In genomic region chr16:47143329-47143676, GRCh38 we compare ENCODE assay signal across 1 cellular context.
TF ChIP-seq lines count a peak whose summit lies in the region.

No MANE protein-coding gene starts in this region.

TF ChIP-seq in HepG2, 621 proteins besides CTCF, POLR2A, EP300 and RAD21 (continued from another document and continues in another):
- TF ChIP-seq, protein P1, sequence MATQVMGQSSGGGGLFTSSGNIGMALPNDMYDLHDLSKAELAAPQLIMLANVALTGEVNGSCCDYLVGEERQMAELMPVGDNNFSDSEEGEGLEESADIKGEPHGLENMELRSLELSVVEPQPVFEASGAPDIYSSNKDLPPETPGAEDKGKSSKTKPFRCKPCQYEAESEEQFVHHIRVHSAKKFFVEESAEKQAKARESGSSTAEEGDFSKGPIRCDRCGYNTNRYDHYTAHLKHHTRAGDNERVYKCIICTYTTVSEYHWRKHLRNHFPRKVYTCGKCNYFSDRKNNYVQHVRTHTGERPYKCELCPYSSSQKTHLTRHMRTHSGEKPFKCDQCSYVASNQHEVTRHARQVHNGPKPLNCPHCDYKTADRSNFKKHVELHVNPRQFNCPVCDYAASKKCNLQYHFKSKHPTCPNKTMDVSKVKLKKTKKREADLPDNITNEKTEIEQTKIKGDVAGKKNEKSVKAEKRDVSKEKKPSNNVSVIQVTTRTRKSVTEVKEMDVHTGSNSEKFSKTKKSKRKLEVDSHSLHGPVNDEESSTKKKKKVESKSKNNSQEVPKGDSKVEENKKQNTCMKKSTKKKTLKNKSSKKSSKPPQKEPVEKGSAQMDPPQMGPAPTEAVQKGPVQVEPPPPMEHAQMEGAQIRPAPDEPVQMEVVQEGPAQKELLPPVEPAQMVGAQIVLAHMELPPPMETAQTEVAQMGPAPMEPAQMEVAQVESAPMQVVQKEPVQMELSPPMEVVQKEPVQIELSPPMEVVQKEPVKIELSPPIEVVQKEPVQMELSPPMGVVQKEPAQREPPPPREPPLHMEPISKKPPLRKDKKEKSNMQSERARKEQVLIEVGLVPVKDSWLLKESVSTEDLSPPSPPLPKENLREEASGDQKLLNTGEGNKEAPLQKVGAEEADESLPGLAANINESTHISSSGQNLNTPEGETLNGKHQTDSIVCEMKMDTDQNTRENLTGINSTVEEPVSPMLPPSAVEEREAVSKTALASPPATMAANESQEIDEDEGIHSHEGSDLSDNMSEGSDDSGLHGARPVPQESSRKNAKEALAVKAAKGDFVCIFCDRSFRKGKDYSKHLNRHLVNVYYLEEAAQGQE (IDR thresholded peaks at IDR 0.05; ENCODE audit: borderline replicate concordance in 1 of 2, low read depth in 1 of 2, low read length in 2 of 2): no peak
- TF ChIP-seq ZC3H4 (CRISPR knock-in tag; IDR thresholded peaks at IDR 0.05; ENCODE audit: borderline replicate concordance): no peak
- TF ChIP-seq ZNF660 (CRISPR knock-in tag; IDR thresholded peaks at IDR 0.05; ENCODE audit: borderline replicate concordance, low read depth): no peak
- TF ChIP-seq IRF9 (CRISPR knock-in tag; IDR thresholded peaks at IDR 0.05; ENCODE audit: borderline replicate concordance): peak; percentile 59; the same call in 1 of the 2 replicates
- no peak for TF ChIP-seq MATR3 (CRISPR knock-in tag; IDR thresholded peaks at IDR 0.05)
- peak; percentile 85; the same call in 1 of the 2 replicates for TF ChIP-seq ZNF563 (CRISPR knock-in tag; IDR thresholded peaks at IDR 0.05)
- TF ChIP-seq SNAPC4 (CRISPR knock-in tag; IDR thresholded peaks at IDR 0.05): no peak
- no peak for TF ChIP-seq ZNF629 (CRISPR knock-in tag; conservative IDR thresholded peaks at IDR 0.05)
- TF ChIP-seq ZNF550 (CRISPR knock-in tag; IDR thresholded peaks at IDR 0.05; ENCODE audit: borderline replicate concordance): no peak
- peak; percentile 41; the same call in 1 of the 2 replicates for TF ChIP-seq GFI1 (CRISPR knock-in tag; IDR thresholded peaks at IDR 0.05; ENCODE audit: borderline replicate concordance)
- peak; percentile 34; the same call in 1 of the 2 replicates for TF ChIP-seq ZNF24 (IDR thresholded peaks at IDR 0.05)
- peak; percentile 73; the same call in 1 of the 2 replicates for TF ChIP-seq YEATS4 (CRISPR knock-in tag; IDR thresholded peaks at IDR 0.05; ENCODE audit: borderline replicate concordance)
- TF ChIP-seq CREM (IDR thresholded peaks at IDR 0.05): no peak
- TF ChIP-seq CREM (CRISPR knock-in tag; IDR thresholded peaks at IDR 0.05): no peak
- TF ChIP-seq MTA1 (CRISPR knock-in tag; IDR thresholded peaks at IDR 0.05; ENCODE audit: borderline replicate concordance): peak; percentile 46; the same call in 1 of the 2 replicates
- TF ChIP-seq MLLT10 (CRISPR knock-in tag; IDR thresholded peaks at IDR 0.05): no peak
- no peak for TF ChIP-seq ZNF639 (CRISPR knock-in tag; conservative IDR thresholded peaks at IDR 0.05)
- TF ChIP-seq UBTF (CRISPR knock-in tag; IDR thresholded peaks at IDR 0.05): peak; percentile 93; the same call in 1 of the 2 replicates
- TF ChIP-seq GLI4 (CRISPR knock-in tag; IDR thresholded peaks at IDR 0.05; ENCODE audit: borderline replicate concordance): no peak
- TF ChIP-seq ZNF451 (CRISPR knock-in tag; IDR thresholded peaks at IDR 0.05): peak; percentile 35; the same call in 1 of the 2 replicates
- no peak for TF ChIP-seq HMGXB3 (CRISPR knock-in tag; IDR thresholded peaks at IDR 0.05; ENCODE audit: borderline replicate concordance)
- TF ChIP-seq ZNF770 (CRISPR knock-in tag; IDR thresholded peaks at IDR 0.05): peak; percentile 42; the same call in 1 of the 2 replicates
- TF ChIP-seq ZFY (CRISPR knock-in tag; IDR thresholded peaks at IDR 0.05): peak; percentile 78
- TF ChIP-seq, protein P2, sequence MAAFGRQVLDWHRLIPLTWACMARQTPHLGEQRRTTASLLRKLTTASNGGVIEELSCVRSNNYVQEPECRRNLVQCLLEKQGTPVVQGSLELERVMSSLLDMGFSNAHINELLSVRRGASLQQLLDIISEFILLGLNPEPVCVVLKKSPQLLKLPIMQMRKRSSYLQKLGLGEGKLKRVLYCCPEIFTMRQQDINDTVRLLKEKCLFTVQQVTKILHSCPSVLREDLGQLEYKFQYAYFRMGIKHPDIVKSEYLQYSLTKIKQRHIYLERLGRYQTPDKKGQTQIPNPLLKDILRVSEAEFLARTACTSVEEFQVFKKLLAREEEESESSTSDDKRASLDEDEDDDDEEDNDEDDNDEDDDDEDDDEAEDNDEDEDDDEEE (CRISPR knock-in tag; IDR thresholded peaks at IDR 0.05): no peak; the same call in 1 of the 2 replicates
- TF ChIP-seq ZNF552 (CRISPR knock-in tag; IDR thresholded peaks at IDR 0.05; ENCODE audit: borderline replicate concordance): peak; percentile 34; the same call in 1 of the 2 replicates
- TF ChIP-seq GATA4 (IDR thresholded peaks at IDR 0.05; ENCODE audit: borderline replicate concordance, low read depth): no peak
- peak; percentile 27; the same call in 1 of the 2 replicates for TF ChIP-seq EEA1 (CRISPR knock-in tag; IDR thresholded peaks at IDR 0.05; ENCODE audit: borderline replicate concordance)
- TF ChIP-seq NFKB2 (CRISPR knock-in tag; IDR thresholded peaks at IDR 0.05; ENCODE audit: borderline replicate concordance): peak; percentile 59; the same call in 1 of the 2 replicates
- TF ChIP-seq, protein P3, sequence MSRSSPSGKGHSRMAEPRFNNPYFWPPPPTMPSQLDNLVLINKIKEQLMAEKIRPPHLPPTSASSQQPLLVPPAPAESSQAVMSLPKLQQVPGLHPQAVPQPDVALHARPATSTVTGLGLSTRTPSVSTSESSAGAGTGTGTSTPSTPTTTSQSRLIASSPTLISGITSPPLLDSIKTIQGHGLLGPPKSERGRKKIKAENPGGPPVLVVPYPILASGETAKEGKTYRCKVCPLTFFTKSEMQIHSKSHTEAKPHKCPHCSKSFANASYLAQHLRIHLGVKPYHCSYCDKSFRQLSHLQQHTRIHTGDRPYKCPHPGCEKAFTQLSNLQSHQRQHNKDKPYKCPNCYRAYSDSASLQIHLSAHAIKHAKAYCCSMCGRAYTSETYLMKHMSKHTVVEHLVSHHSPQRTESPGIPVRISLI (CRISPR knock-in tag; IDR thresholded peaks at IDR 0.05; ENCODE audit: borderline replicate concordance): no peak
- peak; percentile 46; the same call in 1 of the 2 replicates for TF ChIP-seq SP2 (CRISPR knock-in tag; IDR thresholded peaks at IDR 0.05)
- peak; percentile 76 for TF ChIP-seq RFXAP (CRISPR knock-in tag; IDR thresholded peaks at IDR 0.05; ENCODE audit: borderline replicate concordance)
- no peak for TF ChIP-seq NFYB (CRISPR knock-in tag; IDR thresholded peaks at IDR 0.05)
